Comparison of ENCODE assay signal across 9 cellular contexts in the genomic region with DNA sequence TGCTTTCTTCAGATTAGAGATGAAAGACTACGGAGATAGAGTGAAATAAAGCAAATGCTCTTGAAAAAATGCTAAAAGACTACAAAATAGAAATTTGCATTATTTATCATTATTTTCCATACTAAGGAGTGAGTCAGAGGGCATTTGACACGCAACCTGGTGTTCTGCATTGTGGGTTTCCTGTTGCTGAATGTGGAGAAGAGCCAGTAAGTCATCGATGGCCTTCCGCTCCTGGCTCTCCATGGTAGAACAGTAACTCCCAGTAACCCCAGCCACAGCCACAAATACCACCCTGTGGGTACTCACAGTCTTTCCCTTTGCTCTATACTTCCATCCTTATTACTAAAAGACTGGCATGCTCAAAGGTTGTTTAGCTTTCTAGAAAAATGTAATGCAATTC.
DNase-seq lines count a peak whose midpoint lies in the region; ATAC-seq, FAIRE-seq and TF ChIP-seq lines count a peak whose summit lies in the region.
"Had no signal": no experiment of that assay in that cellular context is flagged by ENCODE, and none has a peak within 500 bp of the region (broad histone marks: within the 10 kb centered on the region; RNA-seq: fewer than 3 reads in every experiment).

No MANE protein-coding gene starts in this region.

- no peak for DNase-seq in activated CD4-positive, CD25-positive, alpha-beta regulatory T cell treated with anti-CD3 and anti-CD28 coated beads, Interleukin-2, amount 50 U/mL, for 72 hours
- DNase-seq in UCSD-AML1 (lab: John Stamatoyannopoulos, UW; ENCODE audit: unreplicated experiment) (peak; percentile 50), midbrain (lab: John Stamatoyannopoulos, UW) (no peak), gastrocnemius medialis (no peak), iPS-NIHi11 (ENCODE audit: low spot score) (no peak)

- no peaks in the 10 kb centered on the region for H3K9me3 ChIP-seq in gastrocnemius medialis

- H3K27ac ChIP-seq in gastrocnemius medialis: no peak overlapping the region

- TF ChIP-seq CTCF in gastrocnemius medialis (IDR thresholded peaks at IDR 0.05 in 4 of 5, conservative IDR thresholded peaks at IDR 0.05 in 1 of 5): no peak

- intact Hi-C loops in gastrocnemius medialis (cut with DNase I; ENCODE audit: low total_unique reads): no loop called here

- FAIRE-seq in islet of Langerhans (lab: Jason Lieb, UNC): peak; percentile 53
- FAIRE-seq: TTC549 had no signal

- no peaks in the 10 kb centered on the region for H3K4me1 ChIP-seq in gastrocnemius medialis

- H3K36me3 ChIP-seq in gastrocnemius medialis: no peaks in the 10 kb centered on the region

- TF ChIP-seq POLR2A in gastrocnemius medialis (IDR thresholded peaks at IDR 0.05): no peak

- no peaks in the 10 kb centered on the region for H3K27me3 ChIP-seq in gastrocnemius medialis

- ATAC-seq in activated CD4-positive, CD25-positive, alpha-beta regulatory T cell treated with anti-CD3 and anti-CD28 coated beads, Interleukin-2, amount 50 U/mL, for 24 hours: peak; percentile 83 to 87
- ATAC-seq in HG03103 (IDR thresholded peaks at IDR 0.05; ENCODE audit: low read depth, unreplicated experiment) (peak; percentile 83), gastrocnemius medialis (no peak)

- in situ Hi-C loops in gastrocnemius medialis (cut with MboI; ENCODE audit: low sequenced_read_pairs in 4 of 4): loop anchor here in 1 of 4 donors (25.0 kb wide), 1 partner anchor 635 kb away; no protein-coding TSS in a partner anchor

- H3K4me3 ChIP-seq in gastrocnemius medialis: no peak overlapping the region

Comparison
In these comparisons a context has a peak if more than half of its experiments do, and no peak if none do; other contexts are left out.
1. ATAC-seq: peak in activated CD4-positive, CD25-positive, alpha-beta regulatory T cell treated with anti-CD3 and anti-CD28 coated beads, Interleukin-2, amount 50 U/mL, for 24 hours (2 of 2) and HG03103 (single experiment); none in gastrocnemius medialis (0 of 2).